Comparison of ENCODE assay signal across 8 cellular contexts in the genomic region with DNA sequence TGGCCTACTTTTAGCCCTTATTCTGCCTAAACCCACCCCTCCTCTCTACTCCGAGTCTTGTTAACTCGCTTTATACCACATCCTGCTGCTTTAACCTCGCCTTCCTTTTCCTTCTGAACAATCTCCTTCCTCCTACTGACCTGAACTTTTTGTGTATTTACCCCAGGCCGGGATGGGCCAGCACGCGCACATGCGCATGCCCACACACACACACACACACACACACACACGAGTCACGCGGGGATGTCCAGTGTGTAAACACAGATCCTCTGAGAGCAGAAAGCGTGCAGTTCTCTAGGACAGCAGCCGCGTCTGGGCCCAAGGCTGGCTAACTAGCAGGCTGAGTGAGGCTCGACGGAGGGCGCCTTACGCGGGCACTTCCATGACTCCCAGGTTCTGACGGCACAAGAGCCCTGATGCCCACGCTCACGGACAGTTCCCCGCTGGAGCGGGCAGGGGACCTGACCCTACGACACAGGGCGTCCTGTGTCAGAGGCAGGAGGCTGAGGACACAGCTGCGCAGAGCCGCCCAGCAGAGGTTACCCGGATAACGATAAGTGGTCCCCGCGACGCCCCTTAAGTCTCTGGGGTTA. TPM values are rescaled to one million over a fixed set of nuclear protein-coding genes. Genes with fewer than 3 reads are reported as not detected.
DNase-seq lines count a peak whose midpoint lies in the region; ATAC-seq lines count a peak whose summit lies in the region.

No MANE protein-coding gene starts in this region.

- no peaks in the 10 kb centered on the region for H3K27me3 Mint-ChIP-seq in activated CD4-positive, alpha-beta T cell treated with anti-CD3 and anti-CD28 coated beads, Interleukin-2, amount 10 ng/mL, durations not matched to agents 24 days and 14 days

- H3K27ac ChIP-seq in right cardiac atrium (ENCODE audit: low read length), result no peak overlapping the region

- H3K36me3 Mint-ChIP-seq in activated CD4-positive, alpha-beta T cell treated with anti-CD3 and anti-CD28 coated beads, Interleukin-2, amount 10 ng/mL, durations not matched to agents 24 days and 14 days (ENCODE audit: low read depth), result peaks cover 38% of the 10 kb centered on the region

- H3K9me3 Mint-ChIP-seq in activated CD4-positive, alpha-beta T cell treated with anti-CD3 and anti-CD28 coated beads, Interleukin-2, amount 10 ng/mL, durations not matched to agents 24 days and 14 days, result peaks cover 10% of the 10 kb centered on the region

- peaks cover 55% of the 10 kb centered on the region for H3K4me1 Mint-ChIP-seq in activated CD4-positive, alpha-beta T cell treated with anti-CD3 and anti-CD28 coated beads, Interleukin-2, amount 10 ng/mL, durations not matched to agents 24 days and 14 days

- no peaks in the 10 kb centered on the region for H3K4me1 ChIP-seq in right cardiac atrium (ENCODE audit: control insufficient read depth, insufficient read depth, low read length)

- peak overlapping the region; percentile 96 for H3K27ac Mint-ChIP-seq in activated CD4-positive, alpha-beta T cell treated with anti-CD3 and anti-CD28 coated beads, Interleukin-2, amount 10 ng/mL, durations not matched to agents 24 days and 14 days

- ATAC-seq in GM18498 (IDR thresholded peaks at IDR 0.05; ENCODE audit: unreplicated experiment) (peak; percentile 21), HG02852 (IDR thresholded peaks at IDR 0.05; ENCODE audit: unreplicated experiment) (peak; percentile 25), right cardiac atrium (peak; percentile 25 to 34)

- no peaks in the 10 kb centered on the region for H3K9me3 ChIP-seq in right cardiac atrium (ENCODE audit: control insufficient read depth, low read length)

- peak overlapping the region; percentile 60 for H3K4me3 ChIP-seq in right cardiac atrium (ENCODE audit: low read length)

- DNase-seq in activated CD4-positive, alpha-beta T cell treated with anti-CD3 and anti-CD28 coated beads, Interleukin-2, amount 10 ng/mL, durations not matched to agents 24 days and 14 days, result peak; percentile 86
- DNase-seq in right cardiac atrium (peak in 2 of 3 donors; percentile 66), 8988T (no peak), DMS53 treated with DMSO at 0.1 percent for 48 hours (lab: John Stamatoyannopoulos, UW; ENCODE audit: unreplicated experiment) (no peak), putamen (ENCODE audit: low spot score) (no peak)
- peak; percentile 44 for DNase-seq in stimulated activated naive CD4-positive, alpha-beta T cell treated with Interleukin-2 at 50 U/mL for 16 hours (lab: John Stamatoyannopoulos, UW)

- no peaks in the 10 kb centered on the region for H3K27me3 ChIP-seq in right cardiac atrium (ENCODE audit: control insufficient read depth, insufficient read depth)

- 31% methylated on average over 32 of the region's 32 CpGs for WGBS in right cardiac atrium

- peak overlapping the region; percentile 93 for H3K4me3 Mint-ChIP-seq in activated CD4-positive, alpha-beta T cell treated with anti-CD3 and anti-CD28 coated beads, Interleukin-2, amount 10 ng/mL, durations not matched to agents 24 days and 14 days

- intact Hi-C loops in activated CD4-positive, alpha-beta T cell treated with anti-CD3 and anti-CD28 coated beads, Interleukin-2, amount 10 ng/mL, durations not matched to agents 24 days and 14 days (cut with micrococcal nuclease), result loop anchor here (1.0 to 2.0 kb wide), 4 partner anchors 9 to 106 kb away; no protein-coding TSS in a partner anchor
- intact Hi-C loops in right cardiac atrium (cut with DNase I), result no loop called here

RNA-seq across cellular contexts. Expression of gene PIK3R5, which starts 0.6 kb away (rescaled TPM):
- 32.6 and 36.8 TPM in 2 replicates for total RNA-seq in activated CD4-positive, alpha-beta T cell treated with anti-CD3 and anti-CD28 coated beads, Interleukin-2, amount 10 ng/mL, durations not matched to agents 24 days and 14 days
- 1 to 10 TPM; 2.7 to 5.2 (median 5.0) TPM for total RNA-seq in right cardiac atrium
- 2.0 TPM for polyA plus RNA-seq in right cardiac atrium

RNA-seq across cellular contexts. Expression of gene NTN1, which starts 56.4 kb away (rescaled TPM):
- 0.43 and 0.51 TPM in 2 replicates for total RNA-seq in activated CD4-positive, alpha-beta T cell treated with anti-CD3 and anti-CD28 coated beads, Interleukin-2, amount 10 ng/mL, durations not matched to agents 24 days and 14 days
- 100 to 1,000 TPM; 140 to 265 (median 184) TPM for total RNA-seq in right cardiac atrium
- 90.5 TPM for polyA plus RNA-seq in right cardiac atrium

Comparison
In these comparisons a context has a peak if more than half of its experiments do, and no peak if none do; other contexts are left out.
1. DNase-seq: peak in activated CD4-positive, alpha-beta T cell treated with anti-CD3 and anti-CD28 coated beads, Interleukin-2, amount 10 ng/mL, durations not matched to agents 24 days and 14 days (single experiment), right cardiac atrium (2 of 3) and stimulated activated naive CD4-positive, alpha-beta T cell treated with Interleukin-2 at 50 U/mL for 16 hours (single experiment); none in 8988T (single experiment), DMS53 treated with DMSO at 0.1 percent for 48 hours (single experiment) and putamen (single experiment).
2. RNA of gene NTN1, which starts 56.4 kb away (total RNA-seq): 140 to 265 TPM in right cardiac atrium; 0.43 to 0.51 TPM in activated CD4-positive, alpha-beta T cell treated with anti-CD3 and anti-CD28 coated beads, Interleukin-2, amount 10 ng/mL, durations not matched to agents 24 days and 14 days; every median in the first group is over 10 times any median in the second.
3. Peak in every context shown above with its lines, with median percentiles within 50 percentile points of each other: ATAC-seq.